ENCODE assay signal across 23 cellular contexts in genomic region chr1:15102646-15103045, GRCh38.
"Had no signal": no experiment of that assay in that cellular context is flagged by ENCODE, and none has a peak within 500 bp of the region (broad histone marks: within the 10 kb centered on the region; RNA-seq: fewer than 3 reads in every experiment).

No MANE protein-coding gene starts in this region.

- H3K4me3 ChIP-seq: colonic mucosa, esophagus squamous epithelium, gastrocnemius medialis, heart right ventricle, left lung, lower lobe of right lung, mucosa of descending colon had no signal

- H3K9me3 Mint-ChIP-seq: dendritic cell treated with granulocyte-macrophage colony-stimulating factor and Interleukin-4, amounts not matched to agents 40 ng/mL and 50 ng/mL, for 4 days; effector memory CD8-positive, alpha-beta T cell; endodermal cell had no signal

- H3K9me3 ChIP-seq: colonic mucosa, gastrocnemius medialis, lower lobe of right lung, mucosa of descending colon had no signal

- H3K4me1 ChIP-seq: colonic mucosa, gastrocnemius medialis, heart right ventricle, left lung, lower lobe of right lung had no signal

- DNase-seq: colonic mucosa; cortex of kidney; effector CD8-positive, alpha-beta T cell; effector memory CD8-positive, alpha-beta T cell; endodermal cell; erythroblast; esophagus squamous epithelium; foreskin fibroblast; foreskin melanocyte; gastrocnemius medialis; glutamatergic neuron; head of caudate nucleus; heart right ventricle; hippocampal formation; left cardiac atrium; left lung; left ventricle myocardium superior; lower lobe of right lung; mesendoderm; mucosa of descending colon had no signal

- ATAC-seq: effector memory CD8-positive, alpha-beta T cell; esophagus mucosa; gastrocnemius medialis; heart right ventricle; left cardiac atrium; left lung; left ventricle myocardium superior; lower lobe of right lung; mucosa of descending colon had no signal

- H3K4me3 Mint-ChIP-seq: dendritic cell treated with granulocyte-macrophage colony-stimulating factor and Interleukin-4, amounts not matched to agents 40 ng/mL and 50 ng/mL, for 4 days; effector memory CD8-positive, alpha-beta T cell; endodermal cell had no signal

- H3K27me3 ChIP-seq: colonic mucosa, gastrocnemius medialis had no signal

- H3K36me3 ChIP-seq: colonic mucosa, esophagus squamous epithelium, gastrocnemius medialis, heart right ventricle, left lung, lower lobe of right lung had no signal

- H3K27ac ChIP-seq: colonic mucosa, epithelial cell of prostate, esophagus squamous epithelium, gastrocnemius medialis, heart right ventricle, left lung, lower lobe of right lung had no signal

- H3K27ac Mint-ChIP-seq: dendritic cell treated with granulocyte-macrophage colony-stimulating factor and Interleukin-4, amounts not matched to agents 40 ng/mL and 50 ng/mL, for 4 days; effector memory CD8-positive, alpha-beta T cell; endodermal cell had no signal
